16 cellular contexts compared by ENCODE assay signal in the genomic region with DNA sequence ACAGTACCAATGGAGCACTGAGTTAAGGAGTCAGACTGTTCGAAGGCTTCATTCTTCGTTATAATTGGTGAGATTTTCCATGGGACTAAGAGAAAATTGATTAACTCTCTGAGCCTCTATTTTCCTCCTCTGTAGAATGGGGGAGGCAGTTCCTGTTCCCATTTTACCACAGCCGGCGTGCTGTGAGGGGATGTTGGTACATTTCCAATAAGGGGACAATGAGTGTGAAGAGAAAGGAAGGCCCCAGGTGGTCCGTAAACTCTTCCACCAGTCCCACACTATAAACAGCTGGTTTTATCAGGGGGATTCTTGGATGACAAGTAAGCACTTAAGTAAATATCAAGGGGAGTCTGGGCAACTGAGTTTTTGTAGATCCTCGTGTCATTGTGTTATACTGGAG.
DNase-seq lines count a peak whose midpoint lies in the region; FAIRE-seq and TF ChIP-seq lines count a peak whose summit lies in the region.
"Had no signal": no experiment of that assay in that cellular context is flagged by ENCODE, and none has a peak within 500 bp of the region (broad histone marks: within the 10 kb centered on the region; RNA-seq: fewer than 3 reads in every experiment).

No MANE protein-coding gene starts in this region.

- no peaks in the 10 kb centered on the region for H3K36me3 Mint-ChIP-seq in MCF 10A (ENCODE audit: insufficient read depth, unreplicated experiment)

- H3K27me3 ChIP-seq in breast epithelium = no peaks in the 10 kb centered on the region
- H3K27me3 ChIP-seq in suprapubic skin = no peaks in the 10 kb centered on the region
- H3K27me3 ChIP-seq: testis had no signal

- CTCF ChIA-PET in MCF 10A (lab: Yijun Ruan, JAX) (interaction anchor here (0.6 to 16.0 kb wide), 5 partner anchors 47 to 88 kb away, joined by 3 to 233 read pairs (median 3); no protein-coding TSS in a partner anchor), OCI-LY7 (lab: Charles Lee; ENCODE audit: unreplicated experiment) (interaction anchor here (0.8 to 2.4 kb wide), 4 partner anchors 10 to 89 kb away, joined by 4 to 10 read pairs (median 6); no protein-coding TSS in a partner anchor)

- BruUV-seq in MCF 10A (replicated peaks; lab: Mats Ljungman, UMichigan) (no TSS peak), OCI-LY7 (replicated peaks; lab: Mats Ljungman, UMichigan) (no TSS peak)

- TF ChIP-seq CTCF in breast epithelium (IDR thresholded peaks at IDR 0.05) (no peak), MCF 10A (IDR thresholded peaks at IDR 0.05; ENCODE audit: unreplicated experiment) (no peak), OCI-LY7 (conservative IDR thresholded peaks at IDR 0.05; ENCODE audit: low read length) (no peak), suprapubic skin (IDR thresholded peaks at IDR 0.05) (no peak), kidney (IDR thresholded peaks at IDR 0.05; ENCODE audit: borderline replicate concordance, extremely low read depth, insufficient read depth) (no peak)

- H3K36me3 ChIP-seq in breast epithelium (no peaks in the 10 kb centered on the region), OCI-LY7 (ENCODE audit: insufficient read depth, low read length) (no peaks in the 10 kb centered on the region), suprapubic skin (no peaks in the 10 kb centered on the region), kidney (ENCODE audit: control insufficient read depth in 1 of 2, insufficient read depth in 2 of 2, low read length in 2 of 2) (no peaks in the 10 kb centered on the region)

- H3K27ac ChIP-seq in breast epithelium (peak overlapping the region; percentile 14 to 22), OCI-LY7 (ENCODE audit: low read depth, low read length, poor library complexity, severe bottlenecking) (peak overlapping the region; percentile 81), suprapubic skin (peak overlapping the region; percentile 65), kidney (ENCODE audit: low read depth in 2 of 2, low read length in 2 of 2) (no peak overlapping the region)
- H3K27ac ChIP-seq: PC-9, testis had no signal

- DNase-seq in breast epithelium (ENCODE audit: low spot score in 2 of 2) (no peak), MCF 10A (ENCODE audit: unreplicated experiment) (no peak), OCI-LY7 (ENCODE audit: low spot score) (no peak), cerebellar cortex (ENCODE audit: low spot score) (peak; percentile 57), suprapubic skin (ENCODE audit: low spot score in 2 of 2) (no peak), NCI-H2107 treated with DMSO at 0.1 percent for 48 hours (lab: John Stamatoyannopoulos, UW; ENCODE audit: unreplicated experiment) (no peak), epidermal melanocyte (ENCODE audit: insufficient read length, low spot score) (no peak), kidney (no peak)
- DNase-seq: activated CD4-positive, alpha-beta T cell treated with anti-CD3 and anti-CD28 coated beads for 4 hours; islet precursor cell; mucosa of descending colon; PC-9; stimulated activated CD4-positive, alpha-beta T cell treated with anti-CD3 and anti-CD28 coated beads, Interleukin-12 subunit alpha, Interleukin-12 subunit beta, amount 100 ng/mL, for 4 hours; testis had no signal

- H3K4me1 ChIP-seq in breast epithelium (peaks cover 0 to 3% of the 10 kb centered on the region in 2 donors), OCI-LY7 (ENCODE audit: insufficient read depth, low read length, poor library complexity, severe bottlenecking) (peaks cover 100% of the 10 kb centered on the region), suprapubic skin (peaks cover 66% of the 10 kb centered on the region), kidney (ENCODE audit: control insufficient read depth in 1 of 2, insufficient read depth in 1 of 2, low read depth in 1 of 2, low read length in 2 of 2) (peaks cover 3 to 6% of the 10 kb centered on the region in 2 donors)

- no peak overlapping the region for H3K9ac ChIP-seq in kidney (ENCODE audit: low read length in 2 of 2)

- H3K79me2 ChIP-seq in OCI-LY7 (ENCODE audit: insufficient read depth, low read depth, low read length) = peaks cover 5% of the 10 kb centered on the region; the same call in 1 of the 2 replicates

- intact Hi-C loops in breast epithelium (cut with DNase I; ENCODE audit: low total_unique reads) (no loop called here), MCF 10A (cut with micrococcal nuclease) (no loop called here), OCI-LY7 (cut with micrococcal nuclease; ENCODE audit: unreplicated experiment) (loop anchor here (10.0 kb wide), 2 partner anchors 176 to 194 kb away; no protein-coding TSS in a partner anchor), kidney (cut with DNase I) (no loop called here)

- H3K9me2 ChIP-seq in OCI-LY7 (ENCODE audit: insufficient read depth, low read length) = no peaks in the 10 kb centered on the region

- H3K9me3 Mint-ChIP-seq in MCF 10A (ENCODE audit: unreplicated experiment) = no peaks in the 10 kb centered on the region

- no peak overlapping the region for H3K4me3 ChIP-seq in breast epithelium
- H3K4me3 ChIP-seq in OCI-LY7 (ENCODE audit: low read depth, low read length, poor library complexity, severe bottlenecking) = peak overlapping the region; percentile 53
- no peak overlapping the region for H3K4me3 ChIP-seq in suprapubic skin
- H3K4me3 ChIP-seq in kidney (ENCODE audit: low read length in 2 of 2) = no peak overlapping the region
- H3K4me3 ChIP-seq: K562, mucosa of descending colon, PC-9, testis had no signal

- peak overlapping the region; percentile 68; the same call in 1 of the 2 replicates for H2AFZ ChIP-seq in OCI-LY7 (ENCODE audit: low read length)
- H2AFZ ChIP-seq: PC-9 had no signal

- peak overlapping the region; percentile 82 for H3K4me2 ChIP-seq in OCI-LY7 (ENCODE audit: low read length)
- H3K4me2 ChIP-seq: PC-9 had no signal

- H3K9me3 ChIP-seq in breast epithelium (no peaks in the 10 kb centered on the region), OCI-LY7 (ENCODE audit: low read length) (no peaks in the 10 kb centered on the region), suprapubic skin (no peaks in the 10 kb centered on the region), kidney (ENCODE audit: control insufficient read depth in 1 of 2, low read length in 2 of 2) (no peaks in the 10 kb centered on the region)
- H3K9me3 ChIP-seq: mucosa of descending colon, testis had no signal

- POLR2A ChIA-PET in MCF 10A (lab: Yijun Ruan, JAX) (no interaction called here), OCI-LY7 (lab: Charles Lee) (interaction anchor here (0.7 to 8.2 kb wide), 16 partner anchors 13 to 88 kb away, joined by 3 to 55 read pairs (median 3); no protein-coding TSS in a partner anchor)

- WGBS in suprapubic skin = 67% methylated on average over 6 of the region's 6 CpGs

- peaks cover 55% of the 10 kb centered on the region for H3K27me3 Mint-ChIP-seq in MCF 10A (ENCODE audit: insufficient read depth, unreplicated experiment)

- TF ChIP-seq EP300 in suprapubic skin (IDR thresholded peaks at IDR 0.05) = no peak

- peaks cover 5% of the 10 kb centered on the region for H3K4me1 Mint-ChIP-seq in MCF 10A (ENCODE audit: insufficient read depth, unreplicated experiment)

- no peak overlapping the region for H3K4me3 Mint-ChIP-seq in MCF 10A (ENCODE audit: unreplicated experiment)

- no peaks in the 10 kb centered on the region for H4K20me1 ChIP-seq in OCI-LY7 (ENCODE audit: insufficient read depth, low read length)

- H3K27ac Mint-ChIP-seq in MCF 10A (ENCODE audit: low read depth, unreplicated experiment) = no peak overlapping the region
- H3K27ac Mint-ChIP-seq: progenitor cell of endocrine pancreas had no signal

- TF ChIP-seq POLR2A in breast epithelium (IDR thresholded peaks at IDR 0.05) = no peak
- no peak for TF ChIP-seq POLR2A in suprapubic skin (IDR thresholded peaks at IDR 0.05)

- FAIRE-seq in kidney (lab: Jason Lieb, UNC) = no peak
- FAIRE-seq: K562 had no signal

Comparison
In these comparisons a context has a peak if more than half of its experiments do, and no peak if none do; other contexts are left out.
1. H3K27ac ChIP-seq: peak in breast epithelium (2 of 2), OCI-LY7 (single experiment) and suprapubic skin (single experiment); none in kidney (0 of 2).